ENCODE assay signal across 9 cellular contexts in genomic region chr7:520503-521161, GRCh38.
DNase-seq lines count a peak whose midpoint lies in the region; ATAC-seq and TF ChIP-seq lines count a peak whose summit lies in the region.
"Had no signal": no experiment of that assay in that cellular context is flagged by ENCODE, and none has a peak within 500 bp of the region (broad histone marks: within the 10 kb centered on the region; RNA-seq: fewer than 3 reads in every experiment).

No MANE protein-coding gene starts in this region.

- no peaks in the 10 kb centered on the region for H3K36me3 ChIP-seq in brain microvascular endothelial cell (replicated peaks)
- H3K36me3 ChIP-seq in tibial artery, result no peaks in the 10 kb centered on the region

- ATAC-seq in GM21717 (IDR thresholded peaks at IDR 0.05; ENCODE audit: unreplicated experiment) (no peak), HG03039 (IDR thresholded peaks at IDR 0.05; ENCODE audit: unreplicated experiment) (no peak)

- peaks cover 0 to 7% (median 5%) of the 10 kb centered on the region in 3 donors for H3K9me3 ChIP-seq in tibial artery

- in situ Hi-C loops in brain microvascular endothelial cell (cut with HindIII; ENCODE audit: low pct_ligation_motif_present, low sequenced_read_pairs), result no loop called here

- H3K4me3 ChIP-seq in brain microvascular endothelial cell (ENCODE audit: low read depth, low read length), result peak overlapping the region; percentile 40
- peak overlapping the region; percentile 89 to 96 for H3K4me3 ChIP-seq in tibial artery

- peaks cover 6% of the 10 kb centered on the region for H3K27me3 ChIP-seq in brain microvascular endothelial cell (replicated peaks)
- no peaks in the 10 kb centered on the region for H3K27me3 ChIP-seq in tibial artery

- DNase-seq in NCI-H748 (lab: John Stamatoyannopoulos, UW; ENCODE audit: unreplicated experiment) (peak; percentile 37), NCI-H748 treated with DMSO at 0.1 percent for 48 hours (lab: John Stamatoyannopoulos, UW) (no peak), brain microvascular endothelial cell (no peak), left kidney (ENCODE audit: low read depth, low spot score) (peak; percentile 81), tibial artery (no peak), HCEC 1CT (no peak)
- DNase-seq: NCI-H524 treated with DMSO at 0.1 percent for 48 hours had no signal

- intact Hi-C loops in tibial artery (cut with DNase I; ENCODE audit: low total_unique reads), result no loop called here

- H3K27ac ChIP-seq in brain microvascular endothelial cell (no peak overlapping the region), tibial artery (peak overlapping the region; percentile 90 to 99)

- TF ChIP-seq CTCF in brain microvascular endothelial cell (IDR thresholded peaks at IDR 0.05; ENCODE audit: low read depth, low read length, missing control alignments), result peak; percentile 28
- TF ChIP-seq CTCF in tibial artery (IDR thresholded peaks at IDR 0.05), result no peak

- peaks cover 0 to 53% (median 40%) of the 10 kb centered on the region in 4 donors for H3K4me1 ChIP-seq in tibial artery

Comparison
In these comparisons a context has a peak if more than half of its experiments do, and no peak if none do; other contexts are left out.
1. DNase-seq: peak in NCI-H748 (single experiment) and left kidney (single experiment); none in NCI-H748 treated with DMSO at 0.1 percent for 48 hours (single experiment), brain microvascular endothelial cell (single experiment), tibial artery (0 of 2) and HCEC 1CT (single experiment).